In the genomic region with DNA sequence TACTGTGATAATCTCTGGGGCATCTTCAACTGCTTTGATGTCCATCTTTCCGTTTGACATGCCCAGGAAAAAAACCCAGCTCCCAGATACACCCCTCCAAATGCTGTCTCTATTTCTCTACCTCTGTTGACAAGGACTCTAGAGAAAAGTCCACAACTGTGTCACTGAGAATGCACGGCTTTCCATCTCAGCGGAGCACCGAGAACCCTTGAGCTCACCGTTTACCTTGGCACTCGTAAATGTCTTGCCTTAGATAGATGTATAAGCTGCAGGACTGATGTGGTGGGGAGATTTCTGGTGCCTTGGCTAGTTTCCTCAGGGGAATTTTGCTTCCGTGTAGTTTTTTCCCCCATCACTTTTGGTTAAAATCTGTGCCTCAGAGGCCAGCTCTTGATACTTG, we compare ENCODE assay signal across 9 cellular contexts. TPM values are rescaled to one million over a fixed set of nuclear protein-coding genes. Genes with fewer than 3 reads are reported as not detected.
"Had no signal": no experiment of that assay in that cellular context is flagged by ENCODE, and none has a peak within 500 bp of the region (broad histone marks: within the 10 kb centered on the region; RNA-seq: fewer than 3 reads in every experiment).

No MANE protein-coding gene starts in this region.

- H3K4me3 ChIP-seq: GM23248, GM23338, HAP-1 had no signal

- H3K4me1 ChIP-seq: HAP-1 had no signal

- H3K9me3 ChIP-seq: HAP-1 had no signal

- H3K36me3 ChIP-seq: HAP-1 had no signal

- H3K27ac ChIP-seq: GM23248 had no signal

- H3K4me2 ChIP-seq: GM23338 had no signal

- DNase-seq: GM23248, GOT3, H7, H9, HCEC 1CT, HFFc6 had no signal

- H3K9ac ChIP-seq: GM23248 had no signal

RNA-seq across cellular contexts. Expression of gene FRMPD2, which starts 24.6 kb away (rescaled TPM):
- total RNA-seq: GM23248, GM23338, H4, H7, HFFc6 had no signal
